2 cellular contexts compared by ENCODE assay signal in genomic region chr1:180157576-180158057, GRCh38.
A peak's percentile ranks its signal among the peaks of the same experiment; 100 is the strongest.
TF ChIP-seq lines count a peak whose summit lies in the region.

No MANE protein-coding gene starts in this region.

TF ChIP-seq in IMR-90, 13 proteins besides CTCF, POLR2A, EP300 and RAD21 (continued from another document):
- TF ChIP-seq ELK1 (IDR thresholded peaks at IDR 0.05; ENCODE audit: borderline replicate concordance, low read depth, low read length) (no peak), MXI1 (IDR thresholded peaks at IDR 0.05; ENCODE audit: borderline replicate concordance, low read depth, low read length) (no peak), BHLHE40 (IDR thresholded peaks at IDR 0.05; ENCODE audit: low read depth, low read length) (no peak), SMC3 (IDR thresholded peaks at IDR 0.05; ENCODE audit: low read depth, low read length) (no peak)
- TF ChIP-seq, protein P1, sequence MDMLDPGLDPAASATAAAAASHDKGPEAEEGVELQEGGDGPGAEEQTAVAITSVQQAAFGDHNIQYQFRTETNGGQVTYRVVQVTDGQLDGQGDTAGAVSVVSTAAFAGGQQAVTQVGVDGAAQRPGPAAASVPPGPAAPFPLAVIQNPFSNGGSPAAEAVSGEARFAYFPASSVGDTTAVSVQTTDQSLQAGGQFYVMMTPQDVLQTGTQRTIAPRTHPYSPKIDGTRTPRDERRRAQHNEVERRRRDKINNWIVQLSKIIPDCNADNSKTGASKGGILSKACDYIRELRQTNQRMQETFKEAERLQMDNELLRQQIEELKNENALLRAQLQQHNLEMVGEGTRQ (IDR thresholded peaks at IDR 0.05; ENCODE audit: low read depth, low read length) = no peak

TF ChIP-seq in liver, 16 proteins besides CTCF, POLR2A, EP300 and RAD21 (continued from another document):
- TF ChIP-seq YY1 (IDR thresholded peaks at IDR 0.05) (peak; percentile 97), FOXA2 (IDR thresholded peaks at IDR 0.05) (peak; percentile 98), HNF4G (IDR thresholded peaks at IDR 0.05) (no peak), FOXA1 (IDR thresholded peaks at IDR 0.05) (peak; percentile 97), ATF3 (IDR thresholded peaks at IDR 0.05) (peak; percentile 61), JUND (IDR thresholded peaks at IDR 0.05) (peak; percentile 28 to 96), GABPA (IDR thresholded peaks at IDR 0.05 in 1 of 2, conservative IDR thresholded peaks at IDR 0.05 in 1 of 2) (peak in 1 of 2 donors; percentile 65), NR2F2 (IDR thresholded peaks at IDR 0.05) (no peak)
- TF ChIP-seq, protein P2, sequence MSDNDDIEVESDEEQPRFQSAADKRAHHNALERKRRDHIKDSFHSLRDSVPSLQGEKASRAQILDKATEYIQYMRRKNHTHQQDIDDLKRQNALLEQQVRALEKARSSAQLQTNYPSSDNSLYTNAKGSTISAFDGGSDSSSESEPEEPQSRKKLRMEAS (IDR thresholded peaks at IDR 0.05) = peak; percentile 93
- TF ChIP-seq, protein P3, sequence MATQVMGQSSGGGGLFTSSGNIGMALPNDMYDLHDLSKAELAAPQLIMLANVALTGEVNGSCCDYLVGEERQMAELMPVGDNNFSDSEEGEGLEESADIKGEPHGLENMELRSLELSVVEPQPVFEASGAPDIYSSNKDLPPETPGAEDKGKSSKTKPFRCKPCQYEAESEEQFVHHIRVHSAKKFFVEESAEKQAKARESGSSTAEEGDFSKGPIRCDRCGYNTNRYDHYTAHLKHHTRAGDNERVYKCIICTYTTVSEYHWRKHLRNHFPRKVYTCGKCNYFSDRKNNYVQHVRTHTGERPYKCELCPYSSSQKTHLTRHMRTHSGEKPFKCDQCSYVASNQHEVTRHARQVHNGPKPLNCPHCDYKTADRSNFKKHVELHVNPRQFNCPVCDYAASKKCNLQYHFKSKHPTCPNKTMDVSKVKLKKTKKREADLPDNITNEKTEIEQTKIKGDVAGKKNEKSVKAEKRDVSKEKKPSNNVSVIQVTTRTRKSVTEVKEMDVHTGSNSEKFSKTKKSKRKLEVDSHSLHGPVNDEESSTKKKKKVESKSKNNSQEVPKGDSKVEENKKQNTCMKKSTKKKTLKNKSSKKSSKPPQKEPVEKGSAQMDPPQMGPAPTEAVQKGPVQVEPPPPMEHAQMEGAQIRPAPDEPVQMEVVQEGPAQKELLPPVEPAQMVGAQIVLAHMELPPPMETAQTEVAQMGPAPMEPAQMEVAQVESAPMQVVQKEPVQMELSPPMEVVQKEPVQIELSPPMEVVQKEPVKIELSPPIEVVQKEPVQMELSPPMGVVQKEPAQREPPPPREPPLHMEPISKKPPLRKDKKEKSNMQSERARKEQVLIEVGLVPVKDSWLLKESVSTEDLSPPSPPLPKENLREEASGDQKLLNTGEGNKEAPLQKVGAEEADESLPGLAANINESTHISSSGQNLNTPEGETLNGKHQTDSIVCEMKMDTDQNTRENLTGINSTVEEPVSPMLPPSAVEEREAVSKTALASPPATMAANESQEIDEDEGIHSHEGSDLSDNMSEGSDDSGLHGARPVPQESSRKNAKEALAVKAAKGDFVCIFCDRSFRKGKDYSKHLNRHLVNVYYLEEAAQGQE (IDR thresholded peaks at IDR 0.05) = peak; percentile 89
